Comparison of ENCODE assay signal across 16 cellular contexts in genomic region chr16:53836680-53837079, GRCh38.
DNase-seq lines count a peak whose midpoint lies in the region; TF ChIP-seq lines count a peak whose summit lies in the region.
"Had no signal": no experiment of that assay in that cellular context is flagged by ENCODE, and none has a peak within 500 bp of the region (broad histone marks: within the 10 kb centered on the region; RNA-seq: fewer than 3 reads in every experiment).

No MANE protein-coding gene starts in this region.

- no peaks in the 10 kb centered on the region for H3F3A ChIP-seq in smooth muscle cell (ENCODE audit: low read depth)

- no peaks in the 10 kb centered on the region for H3K27me3 ChIP-seq in hepatocyte
- H3K27me3 ChIP-seq in smooth muscle cell (ENCODE audit: low read depth): no peaks in the 10 kb centered on the region
- H3K27me3 ChIP-seq: BLaER1 treated with 17β-estradiol and CSF1 and Interleukin-3, amounts not matched to agents 10 nM and 100 nM had no signal

- no peaks in the 10 kb centered on the region for H3K36me3 ChIP-seq in hepatocyte (replicated peaks; ENCODE audit: insufficient read depth, low read depth)
- no peaks in the 10 kb centered on the region for H3K36me3 ChIP-seq in smooth muscle cell (ENCODE audit: low read depth)

- H3K9me2 ChIP-seq in hepatocyte (replicated peaks; ENCODE audit: insufficient read depth): no peaks in the 10 kb centered on the region

- DNase-seq in hepatocyte (ENCODE audit: low spot score) (no peak), smooth muscle cell (lab: John Stamatoyannopoulos, UW; ENCODE audit: unreplicated experiment) (no peak), kidney glomerular epithelial cell (lab: John Stamatoyannopoulos, UW) (no peak), hepatic stellate cell (ENCODE audit: low spot score) (no peak), GM03348 (ENCODE audit: low spot score) (no peak)
- DNase-seq: Calu3; CD8-positive, alpha-beta T cell; DMS 273 treated with DMSO at 0.1 percent for 48 hours; DMS53; DND-41; EL; HCEC 1CT had no signal

- peak overlapping the region; percentile 49 for H3K27ac ChIP-seq in 22Rv1
- peak overlapping the region; percentile 42; the same call in 1 of the 2 replicates for H3K27ac ChIP-seq in VCaP
- no peak overlapping the region for H3K27ac ChIP-seq in hepatocyte
- H3K27ac ChIP-seq in smooth muscle cell (ENCODE audit: low read depth): peak overlapping the region; percentile 40
- H3K27ac ChIP-seq: BLaER1 treated with 17β-estradiol and CSF1 and Interleukin-3, amounts not matched to agents 10 nM and 100 nM had no signal

- 79% methylated on average over 3 of the region's 3 CpGs for WGBS in hepatocyte (ENCODE audit: low lambda C conversion rate, missing lambda C conversion rate)
- WGBS in smooth muscle cell (ENCODE audit: low lambda C conversion rate): 98% methylated on average over 3 of the region's 3 CpGs

- H3K9me3 ChIP-seq in hepatocyte (ENCODE audit: low read depth) (no peaks in the 10 kb centered on the region), smooth muscle cell (replicated peaks; ENCODE audit: low read depth) (no peaks in the 10 kb centered on the region)

- H4K20me1 ChIP-seq in hepatocyte (ENCODE audit: insufficient read depth, poor library complexity, severe bottlenecking) (peaks cover 2% of the 10 kb centered on the region), smooth muscle cell (ENCODE audit: low read depth) (peaks cover 4% of the 10 kb centered on the region)
- H4K20me1 ChIP-seq: BLaER1 treated with 17β-estradiol and CSF1 and Interleukin-3, amounts not matched to agents 10 nM and 100 nM had no signal

- no peak overlapping the region for H2AFZ ChIP-seq in hepatocyte
- no peak overlapping the region for H2AFZ ChIP-seq in smooth muscle cell (ENCODE audit: low read depth)
- H2AFZ ChIP-seq: GM23338 had no signal

- H3K79me2 ChIP-seq in hepatocyte (peaks cover 8% of the 10 kb centered on the region), smooth muscle cell (ENCODE audit: low read depth) (peaks cover 6% of the 10 kb centered on the region)

- H3K4me3 ChIP-seq in hepatocyte (no peak overlapping the region), smooth muscle cell (no peak overlapping the region)
- H3K4me3 ChIP-seq: BLaER1 treated with 17β-estradiol and CSF1 and Interleukin-3, amounts not matched to agents 10 nM and 100 nM; GM23338 had no signal

- H3K4me1 ChIP-seq in hepatocyte (ENCODE audit: insufficient read depth) (peaks cover 6% of the 10 kb centered on the region), smooth muscle cell (ENCODE audit: low read depth) (no peaks in the 10 kb centered on the region)

- H3K9ac ChIP-seq in smooth muscle cell (ENCODE audit: low read depth): no peak overlapping the region
- H3K9ac ChIP-seq: BLaER1 treated with 17β-estradiol and CSF1 and Interleukin-3, amounts not matched to agents 10 nM and 100 nM had no signal

- H3K4me2 ChIP-seq in hepatocyte (peak overlapping the region; percentile 41), smooth muscle cell (no peak overlapping the region)
- H3K4me2 ChIP-seq: BLaER1 treated with 17β-estradiol and CSF1 and Interleukin-3, amounts not matched to agents 10 nM and 100 nM; GM23338 had no signal

- TF ChIP-seq CTCF in 22Rv1 (IDR thresholded peaks at IDR 0.05): no peak
- no peak for TF ChIP-seq CTCF in VCaP (conservative IDR thresholded peaks at IDR 0.05)
- no peak for TF ChIP-seq CTCF in hepatocyte (IDR thresholded peaks at IDR 0.05; ENCODE audit: poor library complexity)
- no peak for TF ChIP-seq CTCF in smooth muscle cell (IDR thresholded peaks at IDR 0.05; ENCODE audit: borderline replicate concordance, insufficient read depth, poor library complexity, severe bottlenecking)
